Comparison of ENCODE assay signal across 20 cellular contexts in the genomic region with DNA sequence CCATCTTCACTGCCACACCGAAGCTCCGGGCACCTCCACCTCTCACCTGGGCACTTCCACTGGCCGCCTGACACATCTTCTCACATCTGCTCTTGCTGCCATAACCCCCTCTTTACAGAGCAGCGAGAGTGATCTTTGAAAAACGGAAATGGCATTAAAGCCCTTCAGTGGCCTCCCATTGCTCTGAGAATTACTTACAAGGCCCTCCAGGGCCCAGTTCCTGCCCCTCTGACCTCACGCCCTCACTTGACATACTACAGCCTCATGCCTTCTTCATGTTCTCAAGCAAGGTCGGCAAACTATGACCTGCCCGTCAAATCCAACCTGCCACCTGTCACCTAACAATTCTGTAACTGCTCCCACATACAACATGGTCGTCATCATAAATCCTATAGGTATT.
A peak's percentile ranks its signal among the peaks of the same experiment; 100 is the strongest.
DNase-seq lines count a peak whose midpoint lies in the region; ATAC-seq and TF ChIP-seq lines count a peak whose summit lies in the region.
"Had no signal": no experiment of that assay in that cellular context is flagged by ENCODE, and none has a peak within 500 bp of the region (broad histone marks: within the 10 kb centered on the region; RNA-seq: fewer than 3 reads in every experiment).

No MANE protein-coding gene starts in this region.

- H3K4me3 Mint-ChIP-seq in dendritic cell treated with granulocyte-macrophage colony-stimulating factor and Interleukin-4, amounts not matched to agents 40 ng/mL and 50 ng/mL, for 4 days: no peak overlapping the region
- no peak overlapping the region for H3K4me3 Mint-ChIP-seq in stimulated activated memory B cell treated with anti-CD40 and anti-IgM and Interleukin-4, amounts not matched to agents 10 μg/mL and 1 μg/mL and 100 μg/mL, for 72 hours
- H3K4me3 Mint-ChIP-seq: activated CD4-positive, alpha-beta T cell treated with anti-CD3 and anti-CD28 coated beads, Interleukin-2, amount 10 ng/mL, durations not matched to agents 24 days and 14 days; brain had no signal

- DNase-seq in cardiac muscle cell (ENCODE audit: low read depth in 1 of 2, low spot score in 1 of 2): no peak
- no peak for DNase-seq in Right ventricle myocardium inferior (ENCODE audit: missing footprints)
- no peak for DNase-seq in HL-60 (ENCODE audit: low read depth in 1 of 2, low spot score in 1 of 2)
- no peak for DNase-seq in SKM-1 treated with dmso at 0.1 percent for 144 hours (lab: John Stamatoyannopoulos, UW; ENCODE audit: unreplicated experiment)
- no peak for DNase-seq in right cardiac atrium
- DNase-seq: activated CD4-positive, alpha-beta T cell treated with anti-CD3 and anti-CD28 coated beads, Interleukin-2, amount 10 ng/mL, durations not matched to agents 24 days and 14 days; activated naive CD4-positive, alpha-beta T cell treated with Interleukin-2 at 50 U/mL for 16 hours; activated T-cell treated with anti-CD3 and anti-CD28 coated beads, Interleukin-2, amount 50 U/mL, for 48 hours; BE2C; COR-L47; effector CD4-positive, alpha-beta T cell; glutamatergic neuron; SHP77 treated with DMSO at 0.1 percent for 48 hours; stimulated activated naive CD8-positive, alpha-beta T cell treated with anti-CD3 and anti-CD28 coated beads, Interleukin-15, Interleukin-2, amounts not matched to agents 100 U/mL and 50 U/mL, for 24 hours had no signal

- no peak for TF ChIP-seq CTCF in cardiac muscle cell (IDR thresholded peaks at IDR 0.05; ENCODE audit: low read depth, low read length)
- no peak for TF ChIP-seq CTCF in HL-60 (IDR thresholded peaks at IDR 0.05; ENCODE audit: insufficient read depth, low read length)

- no peaks in the 10 kb centered on the region for H3K27me3 ChIP-seq in cardiac muscle cell
- no peaks in the 10 kb centered on the region for H3K27me3 ChIP-seq in HL-60 (ENCODE audit: insufficient read depth, poor library complexity, severe bottlenecking)
- no peaks in the 10 kb centered on the region for H3K27me3 ChIP-seq in right cardiac atrium (ENCODE audit: control insufficient read depth, insufficient read depth)
- H3K27me3 ChIP-seq: BE2C, tibial nerve had no signal

- no peak for ATAC-seq in Right ventricle myocardium inferior
- ATAC-seq in stimulated activated memory B cell treated with anti-CD40 and anti-IgM and Interleukin-4, amounts not matched to agents 10 μg/mL and 1 μg/mL and 100 μg/mL, for 72 hours: no peak
- ATAC-seq in HG03354 (IDR thresholded peaks at IDR 0.05; ENCODE audit: poor library complexity, severe bottlenecking, unreplicated experiment): no peak
- ATAC-seq in right cardiac atrium: no peak
- ATAC-seq: Panc1; stimulated activated naive CD8-positive, alpha-beta T cell treated with anti-CD3 and anti-CD28 coated beads, Interleukin-15, Interleukin-2, amounts not matched to agents 100 U/mL and 50 U/mL, for 24 hours had no signal

- 86% methylated on average over 9 of the region's 9 CpGs for WGBS in right cardiac atrium

- no peaks in the 10 kb centered on the region for H3K36me3 ChIP-seq in cardiac muscle cell
- H3K36me3 ChIP-seq: BE2C had no signal

- no peaks in the 10 kb centered on the region for H3K9me3 Mint-ChIP-seq in dendritic cell treated with granulocyte-macrophage colony-stimulating factor and Interleukin-4, amounts not matched to agents 40 ng/mL and 50 ng/mL, for 4 days
- H3K9me3 Mint-ChIP-seq in stimulated activated memory B cell treated with anti-CD40 and anti-IgM and Interleukin-4, amounts not matched to agents 10 μg/mL and 1 μg/mL and 100 μg/mL, for 72 hours: no peaks in the 10 kb centered on the region
- H3K9me3 Mint-ChIP-seq: brain had no signal

- H3K27me3 Mint-ChIP-seq in dendritic cell treated with granulocyte-macrophage colony-stimulating factor and Interleukin-4, amounts not matched to agents 40 ng/mL and 50 ng/mL, for 4 days: no peaks in the 10 kb centered on the region
- H3K27me3 Mint-ChIP-seq in stimulated activated memory B cell treated with anti-CD40 and anti-IgM and Interleukin-4, amounts not matched to agents 10 μg/mL and 1 μg/mL and 100 μg/mL, for 72 hours: no peaks in the 10 kb centered on the region
- H3K27me3 Mint-ChIP-seq: activated CD4-positive, alpha-beta T cell treated with anti-CD3 and anti-CD28 coated beads, Interleukin-2, amount 10 ng/mL, durations not matched to agents 24 days and 14 days had no signal

- H3K4me1 ChIP-seq in cardiac muscle cell (ENCODE audit: low read depth) (peaks cover 16% of the 10 kb centered on the region), right cardiac atrium (ENCODE audit: control insufficient read depth, insufficient read depth, low read length) (peaks cover 11% of the 10 kb centered on the region)
- H3K4me1 ChIP-seq: BE2C had no signal

- peaks cover 92% of the 10 kb centered on the region for H3K4me1 Mint-ChIP-seq in dendritic cell treated with granulocyte-macrophage colony-stimulating factor and Interleukin-4, amounts not matched to agents 40 ng/mL and 50 ng/mL, for 4 days (ENCODE audit: low read depth)
- peaks cover 50% of the 10 kb centered on the region for H3K4me1 Mint-ChIP-seq in stimulated activated memory B cell treated with anti-CD40 and anti-IgM and Interleukin-4, amounts not matched to agents 10 μg/mL and 1 μg/mL and 100 μg/mL, for 72 hours

- H3K27ac Mint-ChIP-seq in dendritic cell treated with granulocyte-macrophage colony-stimulating factor and Interleukin-4, amounts not matched to agents 40 ng/mL and 50 ng/mL, for 4 days: peak overlapping the region; percentile 67
- H3K27ac Mint-ChIP-seq in stimulated activated memory B cell treated with anti-CD40 and anti-IgM and Interleukin-4, amounts not matched to agents 10 μg/mL and 1 μg/mL and 100 μg/mL, for 72 hours: peak overlapping the region; percentile 58

- intact Hi-C loops in Right ventricle myocardium inferior (cut with DNase I): no loop called here
- intact Hi-C loops in dendritic cell treated with granulocyte-macrophage colony-stimulating factor and Interleukin-4, amounts not matched to agents 40 ng/mL and 50 ng/mL, for 4 days (cut with micrococcal nuclease): no loop called here
- intact Hi-C loops in right cardiac atrium (cut with DNase I): no loop called here

- H3K36me3 Mint-ChIP-seq in dendritic cell treated with granulocyte-macrophage colony-stimulating factor and Interleukin-4, amounts not matched to agents 40 ng/mL and 50 ng/mL, for 4 days (ENCODE audit: low read depth): peaks cover 71% of the 10 kb centered on the region
- H3K36me3 Mint-ChIP-seq in stimulated activated memory B cell treated with anti-CD40 and anti-IgM and Interleukin-4, amounts not matched to agents 10 μg/mL and 1 μg/mL and 100 μg/mL, for 72 hours: peaks cover 14% of the 10 kb centered on the region
- H3K36me3 Mint-ChIP-seq: brain had no signal

- H3K9me3 ChIP-seq in cardiac muscle cell (ENCODE audit: low read depth): no peaks in the 10 kb centered on the region
- H3K9me3 ChIP-seq in right cardiac atrium (ENCODE audit: control insufficient read depth, low read length): no peaks in the 10 kb centered on the region
- H3K9me3 ChIP-seq: BE2C, tibial nerve had no signal

- H3K27ac ChIP-seq in cardiac muscle cell (peak overlapping the region; percentile 30), HL-60 (replicated peaks) (peak overlapping the region; percentile 43), right cardiac atrium (ENCODE audit: low read length) (no peak overlapping the region)
- H3K27ac ChIP-seq: tibial nerve had no signal

- no peak overlapping the region for H3K4me3 ChIP-seq in cardiac muscle cell
- no peak overlapping the region for H3K4me3 ChIP-seq in HL-60 (replicated peaks; ENCODE audit: insufficient read depth, low read length)
- no peak overlapping the region for H3K4me3 ChIP-seq in right cardiac atrium (ENCODE audit: low read length)
- H3K4me3 ChIP-seq: tibial nerve had no signal
